ENCODE assay signal across 1 cellular context in genomic region chr10:90960355-90960814, GRCh38.
TF ChIP-seq lines count a peak whose summit lies in the region.

No MANE protein-coding gene starts in this region.

TF ChIP-seq in endothelial cell of umbilical vein, 7 proteins besides CTCF, POLR2A, EP300 and RAD21:
- TF ChIP-seq MYC (IDR thresholded peaks at IDR 0.05; ENCODE audit: low read depth, low read length) (no peak), EZH2 (IDR thresholded peaks at IDR 0.05; ENCODE audit: borderline replicate concordance, low read depth, low read length, severe bottlenecking) (no peak), MAX (IDR thresholded peaks at IDR 0.05; ENCODE audit: insufficient read depth, insufficient read length) (no peak), GATA2 (IDR thresholded peaks at IDR 0.05; ENCODE audit: insufficient read depth, insufficient read length, low read depth, low read length) (peak; percentile 69), JUN (IDR thresholded peaks at IDR 0.05; ENCODE audit: borderline replicate concordance, insufficient read depth, insufficient read length, low read depth) (peak; percentile 85), POLR2AphosphoS5 (IDR thresholded peaks at IDR 0.05; ENCODE audit: insufficient read depth, low read depth, low read length) (no peak), FOS (IDR thresholded peaks at IDR 0.05; ENCODE audit: borderline replicate concordance, insufficient read depth, low read length) (peak; percentile 93)
